ENCODE assay signal across 34 cellular contexts in genomic region chr7:103952408-103952807, GRCh38.
"Had no signal": no experiment of that assay in that cellular context is flagged by ENCODE, and none has a peak within 500 bp of the region (broad histone marks: within the 10 kb centered on the region; RNA-seq: fewer than 3 reads in every experiment).

No MANE protein-coding gene starts in this region.

- H3K27me3 ChIP-seq: MG63 had no signal

- H3K36me3 ChIP-seq: MG63 had no signal

- H3K4me3 ChIP-seq: MG63 had no signal

- DNase-seq: Karpas-422, Kasumi-1, MG63, MM.1S, MV-4-11, NCI-H1048, NCI-H1092, NCI-H1092 treated with DMSO at 0.1 percent for 48 hours, NCI-H1105, NCI-H1105 treated with DMSO at 0.1 percent for 48 hours, NCI-H1417, NCI-H1417 treated with DMSO at 0.1 percent for 48 hours, NCI-H1436, NCI-H1436 treated with DMSO at 0.1 percent for 48 hours, NCI-H146, NCI-H1694, NCI-H1694 treated with DMSO at 0.1 percent for 48 hours, NCI-H187, NCI-H187 treated with DMSO at 0.1 percent for 48 hours, NCI-H1930, NCI-H2029, NCI-H2029 treated with DMSO at 0.1 percent for 48 hours, NCI-H2081, NCI-H2081 treated with DMSO at 0.1 percent for 48 hours, NCI-H2107, NCI-H2171, NCI-H2171 treated with DMSO at 0.1 percent for 48 hours, NCI-H2227 treated with DMSO at 0.1 percent for 48 hours, NCI-H226, NCI-H345, NCI-H446, NCI-H446 treated with DMSO at 0.1 percent for 48 hours, NCI-H510A, NCI-H510A treated with DMSO at 0.1 percent for 48 hours had no signal

- H3K9me3 ChIP-seq: MG63 had no signal
